ENCODE assay signal across 14 cellular contexts in genomic region chr13:113486698-113487097, GRCh38.
"Had no signal": no experiment of that assay in that cellular context is flagged by ENCODE, and none has a peak within 500 bp of the region (broad histone marks: within the 10 kb centered on the region; RNA-seq: fewer than 3 reads in every experiment).

No MANE protein-coding gene starts in this region.

- H3K27ac ChIP-seq: body of pancreas, skin epidermis, testis had no signal

- ATAC-seq: body of pancreas; effector memory CD8-positive, alpha-beta T cell; natural killer cell treated with Interleukin-12 subunit alpha and Interleukin-12 subunit beta and Interleukin-15 and Interleukin-18, amount 100 ng/mL, for 72 hours; stimulated activated naive CD8-positive, alpha-beta T cell treated with anti-CD3 and anti-CD28 coated beads, Interleukin-15, amount 100 ng/mL, for 72 hours had no signal

- H3K4me3 ChIP-seq: body of pancreas, skin epidermis, testis had no signal

- H3K27me3 Mint-ChIP-seq: activated CD4-positive, alpha-beta T cell treated with anti-CD3 and anti-CD28 coated beads, Interleukin-2, amount 10 ng/mL, durations not matched to agents 7 days and 5 days; dendritic cell treated with granulocyte-macrophage colony-stimulating factor and Interleukin-4, amounts not matched to agents 40 ng/mL and 50 ng/mL, for 4 days; effector memory CD8-positive, alpha-beta T cell; natural killer cell treated with Interleukin-12 subunit alpha and Interleukin-12 subunit beta and Interleukin-15 and Interleukin-18, amount 100 ng/mL, for 72 hours; stimulated activated naive CD8-positive, alpha-beta T cell treated with anti-CD3 and anti-CD28 coated beads, Interleukin-15, amount 100 ng/mL, for 72 hours had no signal

- H3K9me3 Mint-ChIP-seq: activated CD4-positive, alpha-beta T cell treated with anti-CD3 and anti-CD28 coated beads, Interleukin-2, amount 10 ng/mL, durations not matched to agents 7 days and 5 days; activated naive CD4-positive, alpha-beta T cell treated with anti-CD3 and anti-CD28 coated beads, Interleukin-2, amount 10 ng/mL, durations not matched to agents 7 days and 5 days; activated T-helper 2 cell treated with anti-CD3 and anti-CD28 coated beads, Interferon-gamma antibody, Interleukin-2, Interleukin-4, amounts not matched to agents 10 μg/mL and 5 μg/mL and 100 μg/mL, durations not matched to agents 14 hours and 24 hours and 36 hours; dendritic cell treated with granulocyte-macrophage colony-stimulating factor and Interleukin-4, amounts not matched to agents 40 ng/mL and 50 ng/mL, for 4 days; effector memory CD8-positive, alpha-beta T cell; immature natural killer cell; natural killer cell treated with Interleukin-12 subunit alpha and Interleukin-12 subunit beta and Interleukin-15 and Interleukin-18, amount 100 ng/mL, for 72 hours; stimulated activated naive CD8-positive, alpha-beta T cell treated with anti-CD3 and anti-CD28 coated beads, Interleukin-15, amount 100 ng/mL, for 72 hours had no signal

- H3K27ac Mint-ChIP-seq: activated CD4-positive, alpha-beta T cell treated with anti-CD3 and anti-CD28 coated beads, Interleukin-2, amount 10 ng/mL, durations not matched to agents 7 days and 5 days; activated naive CD4-positive, alpha-beta T cell treated with anti-CD3 and anti-CD28 coated beads, Interleukin-2, amount 10 ng/mL, durations not matched to agents 7 days and 5 days; activated T-helper 2 cell treated with anti-CD3 and anti-CD28 coated beads, Interferon-gamma antibody, Interleukin-2, Interleukin-4, amounts not matched to agents 10 μg/mL and 5 μg/mL and 100 μg/mL, durations not matched to agents 14 hours and 24 hours and 36 hours; dendritic cell treated with granulocyte-macrophage colony-stimulating factor and Interleukin-4, amounts not matched to agents 40 ng/mL and 50 ng/mL, for 4 days; effector memory CD8-positive, alpha-beta T cell; immature natural killer cell; natural killer cell treated with Interleukin-12 subunit alpha and Interleukin-12 subunit beta and Interleukin-15 and Interleukin-18, amount 100 ng/mL, for 72 hours; stimulated activated naive CD8-positive, alpha-beta T cell treated with anti-CD3 and anti-CD28 coated beads, Interleukin-15, amount 100 ng/mL, for 72 hours had no signal

- H3K27me3 ChIP-seq: body of pancreas, testis had no signal

- H3K36me3 Mint-ChIP-seq: immature natural killer cell; natural killer cell treated with Interleukin-12 subunit alpha and Interleukin-12 subunit beta and Interleukin-15 and Interleukin-18, amount 100 ng/mL, for 72 hours had no signal

- H3K4me3 Mint-ChIP-seq: activated CD4-positive, alpha-beta T cell treated with anti-CD3 and anti-CD28 coated beads, Interleukin-2, amount 10 ng/mL, durations not matched to agents 7 days and 5 days; activated naive CD4-positive, alpha-beta T cell treated with anti-CD3 and anti-CD28 coated beads, Interleukin-2, amount 10 ng/mL, durations not matched to agents 7 days and 5 days; dendritic cell treated with granulocyte-macrophage colony-stimulating factor and Interleukin-4, amounts not matched to agents 40 ng/mL and 50 ng/mL, for 4 days; effector memory CD8-positive, alpha-beta T cell; natural killer cell treated with Interleukin-12 subunit alpha and Interleukin-12 subunit beta and Interleukin-15 and Interleukin-18, amount 100 ng/mL, for 72 hours had no signal

- DNase-seq: activated CD4-positive, alpha-beta T cell treated with anti-CD3 and anti-CD28 coated beads, Interleukin-2, amount 10 ng/mL, durations not matched to agents 7 days and 5 days; activated naive CD4-positive, alpha-beta T cell treated with anti-CD3 and anti-CD28 coated beads, Interleukin-2, amount 10 ng/mL, durations not matched to agents 7 days and 5 days; activated T-cell treated with anti-CD3 and anti-CD28 coated beads for 4 hours; body of pancreas; effector memory CD8-positive, alpha-beta T cell; erythroblast; immature natural killer cell; stimulated activated CD4-positive, alpha-beta T cell treated with anti-CD3 and anti-CD28 coated beads, Interleukin-4, amount 100 ng/mL, for 4 hours; stimulated activated naive CD8-positive, alpha-beta T cell treated with anti-CD3 and anti-CD28 coated beads, Interleukin-15, amount 100 ng/mL, for 72 hours; testis had no signal

- H3K9me3 ChIP-seq: body of pancreas, testis had no signal
